In the genomic region with DNA sequence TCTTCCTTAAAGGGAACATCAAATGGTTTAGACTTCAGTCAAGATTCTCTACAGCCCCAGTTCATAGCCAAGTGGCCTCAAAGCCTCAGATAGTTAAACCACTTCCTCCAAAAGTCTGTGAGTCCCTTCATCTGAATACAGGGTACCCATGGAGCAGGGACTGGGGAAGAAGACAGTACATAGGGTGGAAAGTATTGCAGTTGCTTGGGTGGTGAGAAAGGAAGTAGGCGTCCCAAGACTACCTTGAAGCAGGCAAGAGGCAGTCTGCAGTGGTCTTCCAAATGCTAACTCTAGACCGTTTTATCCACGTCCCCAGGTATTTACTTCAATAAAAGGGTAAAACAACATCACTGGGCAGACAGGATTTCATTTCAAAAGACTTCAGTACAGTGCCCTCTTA, we compare ENCODE assay signal across 8 cellular contexts. TPM values are rescaled to one million over a fixed set of nuclear protein-coding genes. Genes with fewer than 3 reads are reported as not detected.
A peak's percentile ranks its signal among the peaks of the same experiment; 100 is the strongest.
DNase-seq lines count a peak whose midpoint lies in the region; ATAC-seq and TF ChIP-seq lines count a peak whose summit lies in the region.

No MANE protein-coding gene starts in this region.

- H3K23me2 ChIP-seq in H9 (ENCODE audit: insufficient read length, low read depth, low read length, poor library complexity, severe bottlenecking) = peaks cover 17% of the 10 kb centered on the region

- CTCF ChIA-PET in A673 (lab: Charles Lee) = no interaction called here
- CTCF ChIA-PET in activated CD4-positive, alpha-beta memory T cell treated with anti-CD3 and anti-CD28 coated beads for 36 hours (lab: Charles Lee) = interaction anchor here (1.0 to 1.7 kb wide), 7 partner anchors 9 to 157 kb away, joined by 3 to 9 read pairs (median 4); no protein-coding TSS in a partner anchor
- CTCF ChIA-PET in RWPE1 (lab: Yijun Ruan, JAX) = no interaction called here

- no peaks in the 10 kb centered on the region; a peak in 1 of 7 replicates for H3K36me3 Mint-ChIP-seq in H9 (ENCODE audit: insufficient read depth in 1 of 3, low read depth in 3 of 3)
- peaks cover 37% of the 10 kb centered on the region for H3K36me3 Mint-ChIP-seq in activated CD4-positive, alpha-beta memory T cell treated with anti-CD3 and anti-CD28 coated beads for 36 hours

- no peak overlapping the region for H2BK5ac ChIP-seq in H9 (ENCODE audit: insufficient read length, low read length)

- H3K14ac ChIP-seq in H9 (ENCODE audit: insufficient read depth, low read length) = no peak overlapping the region

- DNase-seq in A673 (ENCODE audit: low spot score) = no peak
- DNase-seq in H9 = no peak
- DNase-seq in activated CD4-positive, alpha-beta memory T cell treated with anti-CD3 and anti-CD28 coated beads for 36 hours = peak; percentile 64
- peak; percentile 17 to 39 for DNase-seq in stimulated activated CD8-positive, alpha-beta memory T cell treated with anti-CD3 and anti-CD28 coated beads, Interleukin-7, amount 100 ng/mL, for 4 hours (ENCODE audit: low read depth in 2 of 2)
- DNase-seq in T1000 (lab: John Stamatoyannopoulos, UW) = no peak
- no peak for DNase-seq in RWPE1 (ENCODE audit: low spot score)
- no peak for DNase-seq in AG08395 (ENCODE audit: low spot score)

- no peak overlapping the region for H3K56ac ChIP-seq in H9 (ENCODE audit: insufficient read length, low read depth, low read length)

- no peak overlapping the region for H3K9ac ChIP-seq in H9 (ENCODE audit: extremely low read depth, insufficient read length, low read length)

- H2BK20ac ChIP-seq in H9 (ENCODE audit: low read depth, low read length, poor library complexity, severe bottlenecking) = no peak overlapping the region

- no peak overlapping the region for H3K18ac ChIP-seq in H9 (ENCODE audit: insufficient read length, low read depth, low read length)

- no peak overlapping the region for H2BK120ac ChIP-seq in H9 (ENCODE audit: low read depth, low read length, poor library complexity, severe bottlenecking)

- H3K4me3 Mint-ChIP-seq in H9 = peak overlapping the region; percentile 83 to 96
- H3K4me3 Mint-ChIP-seq in activated CD4-positive, alpha-beta memory T cell treated with anti-CD3 and anti-CD28 coated beads for 36 hours = peak overlapping the region; percentile 98

- peaks cover 0 to 3% of the 10 kb centered on the region in 2 experiments; a peak in 1 of 5 replicates for H3K9me3 Mint-ChIP-seq in H9
- no peaks in the 10 kb centered on the region for H3K9me3 Mint-ChIP-seq in activated CD4-positive, alpha-beta memory T cell treated with anti-CD3 and anti-CD28 coated beads for 36 hours

- intact Hi-C loops in A673 (cut with micrococcal nuclease; ENCODE audit: unreplicated experiment) = loop anchor here (5.0 to 10.0 kb wide), 2 partner anchors 126 to 284 kb away; no protein-coding TSS in a partner anchor
- intact Hi-C loops in activated CD4-positive, alpha-beta memory T cell treated with anti-CD3 and anti-CD28 coated beads for 36 hours (cut with micrococcal nuclease) = loop anchor here (1.0 to 2.0 kb wide), 7 partner anchors 28 to 122 kb away; no protein-coding TSS in a partner anchor

- H3K4me1 Mint-ChIP-seq in H9 = peaks cover 56 to 59% of the 10 kb centered on the region in 2 experiments
- H3K4me1 Mint-ChIP-seq in activated CD4-positive, alpha-beta memory T cell treated with anti-CD3 and anti-CD28 coated beads for 36 hours (ENCODE audit: low read depth) = peaks cover 50% of the 10 kb centered on the region

- no peak overlapping the region for H4K91ac ChIP-seq in H9 (ENCODE audit: insufficient read length, low read depth, low read length)

- H3K27ac ChIP-seq in A673 (ENCODE audit: low read depth, low read length, poor library complexity, severe bottlenecking) = no peak overlapping the region
- H3K27ac ChIP-seq in H9 (ENCODE audit: insufficient read length, low read depth, low read length) = no peak overlapping the region
- peak overlapping the region in 3 of 4 donors; percentile 84 to 88 (median 84) for H3K27ac ChIP-seq in gastroesophageal sphincter
- H3K27ac ChIP-seq in RWPE1 = no peak overlapping the region

- peaks cover 7% of the 10 kb centered on the region for H3K27me3 Mint-ChIP-seq in H9 (ENCODE audit: low read depth)
- no peaks in the 10 kb centered on the region for H3K27me3 Mint-ChIP-seq in activated CD4-positive, alpha-beta memory T cell treated with anti-CD3 and anti-CD28 coated beads for 36 hours

- WGBS in H9 (ENCODE audit: extremely low coverage, insufficient read length, low lambda C conversion rate) = no CpG with 5 or more reads among the region's 3 CpGs
- WGBS in gastroesophageal sphincter (ENCODE audit: low coverage in 1 of 2), 2 donors = 57 to 62% methylated on average over 2 to 3 of the region's 3 CpGs

- H4K5ac ChIP-seq in H9 (ENCODE audit: insufficient read length, low read depth, low read length) = no peak overlapping the region

- H3K9me3 ChIP-seq in A673 (ENCODE audit: low read depth, low read length, poor library complexity, severe bottlenecking) = no peaks in the 10 kb centered on the region
- H3K9me3 ChIP-seq in H9 (ENCODE audit: control insufficient read depth, low read depth, low read length) = no peaks in the 10 kb centered on the region
- no peaks in the 10 kb centered on the region for H3K9me3 ChIP-seq in gastroesophageal sphincter

- TF ChIP-seq CTCF in A673 (conservative IDR thresholded peaks at IDR 0.05; ENCODE audit: low read depth, low read length) (no peak), H9 (conservative IDR thresholded peaks at IDR 0.05) (no peak), gastroesophageal sphincter (IDR thresholded peaks at IDR 0.05) (no peak), RWPE1 (conservative IDR thresholded peaks at IDR 0.05; ENCODE audit: low read depth) (no peak)

- H3K27ac Mint-ChIP-seq in H9 = no peak overlapping the region; a peak in 2 of 7 replicates
- H3K27ac Mint-ChIP-seq in activated CD4-positive, alpha-beta memory T cell treated with anti-CD3 and anti-CD28 coated beads for 36 hours = peak overlapping the region; percentile 96

- H3K27me3 ChIP-seq in A673 (replicated peaks; ENCODE audit: insufficient read depth, low read depth, low read length, poor library complexity) (peaks cover 11% of the 10 kb centered on the region), H9 (ENCODE audit: insufficient read depth, low read length) (no peaks in the 10 kb centered on the region), gastroesophageal sphincter (peaks cover 24% of the 10 kb centered on the region)

- H3K79me1 ChIP-seq in H9 (ENCODE audit: insufficient read depth, low read depth, low read length, poor library complexity, severe bottlenecking) = no peaks in the 10 kb centered on the region

- no peak overlapping the region for H2BK12ac ChIP-seq in H9 (ENCODE audit: insufficient read length, low read depth, low read length)

- no peak overlapping the region for H3K4ac ChIP-seq in H9 (ENCODE audit: low read depth, low read length)

- TF ChIP-seq EP300 in gastroesophageal sphincter (IDR thresholded peaks at IDR 0.05) = no peak

- H3K4me1 ChIP-seq in A673 (ENCODE audit: insufficient read depth, low read length, poor library complexity, severe bottlenecking) (peaks cover 15% of the 10 kb centered on the region), H9 (ENCODE audit: insufficient read depth, low read length) (peaks cover 7% of the 10 kb centered on the region; the same call in 1 of the 2 replicates), gastroesophageal sphincter (peaks cover 0 to 47% (median 4%) of the 10 kb centered on the region in 3 donors)

- H3K4me2 ChIP-seq in H9 (ENCODE audit: insufficient read depth, insufficient read length, low read length) = peak overlapping the region; percentile 61

- no peak overlapping the region for H3T11ph ChIP-seq in H9 (ENCODE audit: low read length)

- H3K36me3 ChIP-seq in A673 (ENCODE audit: insufficient read depth, low read length, poor library complexity, severe bottlenecking) = no peaks in the 10 kb centered on the region
- no peaks in the 10 kb centered on the region for H3K36me3 ChIP-seq in gastroesophageal sphincter

- BruUV-seq in A673 (replicated peaks; lab: Mats Ljungman, UMichigan) = no TSS peak

- peak overlapping the region; percentile 68 for H3K4me3 ChIP-seq in A673 (ENCODE audit: low read depth, low read length, poor library complexity, severe bottlenecking)
- peak overlapping the region; percentile 11 to 86 for H3K4me3 ChIP-seq in gastroesophageal sphincter

- no peak overlapping the region for H3K23ac ChIP-seq in H9 (ENCODE audit: insufficient read length, low read depth, low read length)

- peaks cover 17% of the 10 kb centered on the region; the same call in 1 of the 2 replicates for H3K79me2 ChIP-seq in H9 (ENCODE audit: insufficient read depth, low read length)

- POLR2A ChIA-PET in A673 (lab: Charles Lee; ENCODE audit: low non-redundant PET) (no interaction called here), RWPE1 (lab: Yijun Ruan, JAX; ENCODE audit: low non-redundant PET) (no interaction called here)
- POLR2A ChIA-PET in activated CD4-positive, alpha-beta memory T cell treated with anti-CD3 and anti-CD28 coated beads for 36 hours (lab: Charles Lee) = interaction anchor here (0.8 to 2.1 kb wide), 6 partner anchors 10 to 106 kb away, joined by 3 to 6 read pairs (median 4); no protein-coding TSS in a partner anchor

- no peak for ATAC-seq in gastroesophageal sphincter

- H2AK5ac ChIP-seq in H9 (ENCODE audit: insufficient read length, low read length) = no peak overlapping the region

- H2AFZ ChIP-seq in H9 (ENCODE audit: low read length) = no peak overlapping the region

- TF ChIP-seq POLR2A in gastroesophageal sphincter (IDR thresholded peaks at IDR 0.05) = no peak

- no peak overlapping the region for H2BK15ac ChIP-seq in H9 (ENCODE audit: low read depth, low read length)

- H4K8ac ChIP-seq in H9 (replicated peaks; ENCODE audit: insufficient read length, low read depth, low read length) = no peak overlapping the region

- H4K20me1 ChIP-seq in H9 (ENCODE audit: control insufficient read depth, insufficient read depth, insufficient read length) = no peaks in the 10 kb centered on the region

RNA-seq across cellular contexts. Expression of gene FYN, which starts 2.0 kb away (rescaled TPM):
- total RNA-seq in A673 (2021) (34.3 and 46.7 TPM in 2 replicates), H9 (2021) (63.3 and 64.8 TPM in 2 replicates), gastroesophageal sphincter (100 to 1,000 TPM in 1 of 4 donors, 10 to 100 TPM in 3; 58.6 to 101 (median 69.9) TPM)
- 100 to 1,000 TPM; 353 to 365 TPM for total RNA-seq in activated CD4-positive, alpha-beta memory T cell treated with anti-CD3 and anti-CD28 coated beads for 36 hours

Comparison
In these comparisons a context has a peak if more than half of its experiments do, and no peak if none do; other contexts are left out.
1. DNase-seq: peak in activated CD4-positive, alpha-beta memory T cell treated with anti-CD3 and anti-CD28 coated beads for 36 hours (single experiment) and stimulated activated CD8-positive, alpha-beta memory T cell treated with anti-CD3 and anti-CD28 coated beads, Interleukin-7, amount 100 ng/mL, for 4 hours (2 of 2); none in A673 (single experiment), H9 (single experiment), T1000 (single experiment), RWPE1 (single experiment) and AG08395 (single experiment).
2. H3K27ac ChIP-seq: peak in gastroesophageal sphincter (3 of 4); none in A673 (single experiment), H9 (single experiment) and RWPE1 (single experiment).